8 cellular contexts compared by ENCODE assay signal in genomic region chr6:70706491-70707123, GRCh38. TPM values are rescaled to one million over a fixed set of nuclear protein-coding genes. Genes with fewer than 3 reads are reported as not detected.
A peak's percentile ranks its signal among the peaks of the same experiment; 100 is the strongest.
DNase-seq lines count a peak whose midpoint lies in the region; ATAC-seq, FAIRE-seq and TF ChIP-seq lines count a peak whose summit lies in the region.

No MANE protein-coding gene starts in this region.

- H3K27ac Mint-ChIP-seq in naive thymus-derived CD4-positive, alpha-beta T cell = no peak overlapping the region
- H3K27ac Mint-ChIP-seq in stimulated activated naive B cell treated with anti-CD40 and anti-IgM and Interleukin-4, amounts not matched to agents 10 μg/mL and 1 μg/mL and 100 μg/mL, for 72 hours = no peak overlapping the region

- no peak overlapping the region for H3K4me3 Mint-ChIP-seq in naive thymus-derived CD4-positive, alpha-beta T cell
- H3K4me3 Mint-ChIP-seq in stimulated activated naive B cell treated with anti-CD40 and anti-IgM and Interleukin-4, amounts not matched to agents 10 μg/mL and 1 μg/mL and 100 μg/mL, for 72 hours = no peak overlapping the region

- H3K9me3 ChIP-seq in AG04450 (ENCODE audit: control insufficient read depth, insufficient read depth, low read length) = no peaks in the 10 kb centered on the region
- no peaks in the 10 kb centered on the region for H3K9me3 ChIP-seq in naive thymus-derived CD4-positive, alpha-beta T cell (ENCODE audit: control insufficient read depth in 2 of 3, low read length in 3 of 3)

- peaks cover 0 to 1% (median 0%) of the 10 kb centered on the region in 11 donors for H3K9me3 Mint-ChIP-seq in naive thymus-derived CD4-positive, alpha-beta T cell
- peaks cover 0 to 3% of the 10 kb centered on the region in 2 donors for H3K9me3 Mint-ChIP-seq in stimulated activated naive B cell treated with anti-CD40 and anti-IgM and Interleukin-4, amounts not matched to agents 10 μg/mL and 1 μg/mL and 100 μg/mL, for 72 hours

- POLR2A ChIA-PET in AG04450 (lab: Yijun Ruan, JAX) = no interaction called here
- POLR2A ChIA-PET in naive thymus-derived CD4-positive, alpha-beta T cell (lab: Charles Lee) = no interaction called here

- H3K4me1 Mint-ChIP-seq in naive thymus-derived CD4-positive, alpha-beta T cell = peaks cover 25 to 73% (median 59%) of the 10 kb centered on the region in 7 donors
- peaks cover 18 to 35% of the 10 kb centered on the region in 2 donors for H3K4me1 Mint-ChIP-seq in stimulated activated naive B cell treated with anti-CD40 and anti-IgM and Interleukin-4, amounts not matched to agents 10 μg/mL and 1 μg/mL and 100 μg/mL, for 72 hours

- peaks cover 0 to 8% (median 5%) of the 10 kb centered on the region in 5 donors for H3K36me3 Mint-ChIP-seq in naive thymus-derived CD4-positive, alpha-beta T cell
- peaks cover 9% of the 10 kb centered on the region in 2 donors for H3K36me3 Mint-ChIP-seq in stimulated activated naive B cell treated with anti-CD40 and anti-IgM and Interleukin-4, amounts not matched to agents 10 μg/mL and 1 μg/mL and 100 μg/mL, for 72 hours

- intact Hi-C loops in naive thymus-derived CD4-positive, alpha-beta T cell (cut with micrococcal nuclease) = loop anchor here (1.0 to 2.0 kb wide), 4 partner anchors 178 to 306 kb away; no protein-coding TSS in a partner anchor

- ATAC-seq in naive thymus-derived CD4-positive, alpha-beta T cell = peak; percentile 47
- no peak for ATAC-seq in stimulated activated naive B cell treated with anti-CD40 and anti-IgM and Interleukin-4, amounts not matched to agents 10 μg/mL and 1 μg/mL and 100 μg/mL, for 72 hours (replicated peaks)
- ATAC-seq in GM19351 (IDR thresholded peaks at IDR 0.05; ENCODE audit: unreplicated experiment) = no peak

- H3K27me3 ChIP-seq in AG04450 (ENCODE audit: control insufficient read depth, insufficient read depth, low read length) = no peaks in the 10 kb centered on the region
- no peaks in the 10 kb centered on the region for H3K27me3 ChIP-seq in naive thymus-derived CD4-positive, alpha-beta T cell (ENCODE audit: control insufficient read depth in 2 of 2, insufficient read depth in 2 of 2, low read length in 2 of 2)

- CTCF ChIA-PET in AG04450 (lab: Charles Lee) = interaction anchor here (0.6 to 6.0 kb wide), 35 partner anchors 10 to 488 kb away, joined by 3 to 270 read pairs (median 5); partner anchors contain the start of gene SMAP1
- CTCF ChIA-PET in naive thymus-derived CD4-positive, alpha-beta T cell (lab: Charles Lee) = interaction anchor here (0.6 to 3.1 kb wide), 10 partner anchors 9 to 249 kb away, joined by 3 to 37 read pairs (median 4); no protein-coding TSS in a partner anchor

- H3K27me3 Mint-ChIP-seq in naive thymus-derived CD4-positive, alpha-beta T cell = no peaks in the 10 kb centered on the region
- H3K27me3 Mint-ChIP-seq in stimulated activated naive B cell treated with anti-CD40 and anti-IgM and Interleukin-4, amounts not matched to agents 10 μg/mL and 1 μg/mL and 100 μg/mL, for 72 hours = no peaks in the 10 kb centered on the region

- FAIRE-seq in GM18507 (lab: Jason Lieb, UNC) (peak; percentile 63), colon (lab: Jason Lieb, UNC) (peak; percentile 55)

- no peak overlapping the region for H3K4me3 ChIP-seq in AG04450 (ENCODE audit: low read depth, low read length)
- no peak overlapping the region for H3K4me3 ChIP-seq in naive thymus-derived CD4-positive, alpha-beta T cell (ENCODE audit: low read length)

- in situ Hi-C loops in GM13976 (cut with MboI; ENCODE audit: low sequenced_read_pairs, unreplicated experiment) = loop anchor here (5.0 kb wide), 1 partner anchor 181 kb away; no protein-coding TSS in a partner anchor

- H3K27ac ChIP-seq in AG04450 (ENCODE audit: low read depth, low read length) = no peak overlapping the region
- H3K27ac ChIP-seq in naive thymus-derived CD4-positive, alpha-beta T cell (ENCODE audit: low read depth, low read length) = no peak overlapping the region

- H3K36me3 ChIP-seq in naive thymus-derived CD4-positive, alpha-beta T cell (ENCODE audit: control insufficient read depth in 2 of 3, insufficient read depth in 3 of 3, low read length in 3 of 3) = no peaks in the 10 kb centered on the region

- TF ChIP-seq CTCF in AG04450 (IDR thresholded peaks at IDR 0.05; ENCODE audit: low read depth, low read length) (peak; percentile 51), GM13976 (IDR thresholded peaks at IDR 0.05; ENCODE audit: borderline replicate concordance, control extremely low read depth, extremely low read depth, insufficient read depth, missing control alignments) (no peak)

- H3K4me1 ChIP-seq in naive thymus-derived CD4-positive, alpha-beta T cell (ENCODE audit: control insufficient read depth in 2 of 2, insufficient read depth in 2 of 2, low read length in 2 of 2) = peaks cover 5% of the 10 kb centered on the region in 2 donors

- DNase-seq in AG04450 (ENCODE audit: low read depth, low spot score) (peak; percentile 16), GM18507 (ENCODE audit: extremely low spot score, insufficient read length, low read depth) (no peak), NCI-H774 (lab: John Stamatoyannopoulos, UW) (peak; percentile 44), GM13976 (ENCODE audit: low spot score) (no peak)
- DNase-seq in naive thymus-derived CD4-positive, alpha-beta T cell = peak in 6 of 9 donors; percentile 14 to 50 (median 45)
- no peak for DNase-seq in stimulated activated naive B cell treated with anti-CD40 and anti-IgM and Interleukin-4, amounts not matched to agents 10 μg/mL and 1 μg/mL and 100 μg/mL, for 72 hours

RNA-seq across cellular contexts. Expression of gene SMAP1, which starts 38.9 kb away (rescaled TPM):
- 23.6 and 25.0 TPM in 2 replicates for polyA plus RNA-seq in AG04450 (2011; rRNA removed)
- polyA minus RNA-seq in AG04450 (2011; rRNA and poly(A)+ RNA removed) = 21.2 and 23.5 TPM in 2 replicates
- total RNA-seq in naive thymus-derived CD4-positive, alpha-beta T cell = 10 to 100 TPM; 18.7 to 45.7 (median 20.8) TPM
- polyA plus RNA-seq in naive thymus-derived CD4-positive, alpha-beta T cell = 10 to 100 TPM; 11.3 to 17.6 TPM

Comparison
In these comparisons a context has a peak if more than half of its experiments do, and no peak if none do; other contexts are left out.
1. DNase-seq: peak in AG04450 (single experiment), NCI-H774 (single experiment) and naive thymus-derived CD4-positive, alpha-beta T cell (6 of 9); none in GM18507 (single experiment), stimulated activated naive B cell treated with anti-CD40 and anti-IgM and Interleukin-4, amounts not matched to agents 10 μg/mL and 1 μg/mL and 100 μg/mL, for 72 hours (single experiment) and GM13976 (single experiment).